8 cellular contexts compared by ENCODE assay signal in the genomic region with DNA sequence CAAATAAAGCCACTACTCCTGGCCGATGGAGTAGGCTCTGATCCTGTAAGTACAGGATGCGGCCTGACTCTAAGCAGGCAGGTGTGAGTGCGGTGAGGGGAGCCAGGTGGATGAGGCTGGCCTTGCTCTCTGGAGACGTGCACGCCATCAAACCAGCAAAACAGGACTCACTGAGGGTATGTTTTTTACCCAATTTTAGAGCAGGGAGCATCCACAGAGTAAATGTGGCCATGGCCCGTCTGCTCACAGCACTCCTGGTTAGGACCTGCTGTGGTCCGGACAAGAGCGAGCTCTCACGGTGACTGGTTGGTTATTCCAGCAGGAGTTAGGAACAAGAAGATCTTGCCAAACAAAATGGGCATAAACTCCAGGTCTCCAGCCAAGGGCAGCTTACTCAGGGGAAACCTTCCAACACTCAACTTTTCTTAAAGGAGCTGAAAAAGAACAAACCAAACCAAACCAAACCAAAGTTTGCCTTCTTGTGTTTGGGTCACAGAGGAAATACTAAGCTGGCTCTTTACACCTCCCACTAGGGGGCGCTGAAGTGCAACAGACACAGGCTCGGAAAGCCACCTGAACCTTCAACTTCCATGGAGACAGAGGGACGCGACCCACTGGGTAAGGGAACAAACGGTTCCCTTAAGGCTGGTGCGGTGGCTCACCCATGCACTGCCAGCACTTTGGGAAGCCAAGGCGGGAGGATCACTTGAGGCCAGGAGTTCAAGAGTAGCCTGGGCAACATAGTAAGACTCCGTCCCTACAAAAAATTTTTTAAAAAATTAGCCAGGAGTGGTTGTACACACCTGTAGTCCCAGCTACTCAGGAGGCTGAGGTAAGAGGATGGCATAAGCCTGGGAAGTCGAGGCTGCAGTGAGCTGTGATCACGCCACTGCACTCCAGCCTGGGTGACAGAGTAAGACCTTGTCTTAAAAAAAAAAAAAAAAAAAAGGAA.
A peak's percentile ranks its signal among the peaks of the same experiment; 100 is the strongest.
DNase-seq lines count a peak whose midpoint lies in the region; ATAC-seq, FAIRE-seq and TF ChIP-seq lines count a peak whose summit lies in the region.

No MANE protein-coding gene starts in this region.

- TF ChIP-seq CTCF in pancreas (IDR thresholded peaks at IDR 0.05) (peak; percentile 79 to 90 (median 88)), thoracic aorta (IDR thresholded peaks at IDR 0.05) (peak; percentile 92)

- peaks cover 75% of the 10 kb centered on the region for H3K4me1 Mint-ChIP-seq in activated naive CD4-positive, alpha-beta T cell treated with anti-CD3 and anti-CD28 coated beads, Interleukin-2, amount 10 ng/mL, durations not matched to agents 7 days and 5 days

- H3K27me3 ChIP-seq in pancreas: no peaks in the 10 kb centered on the region
- no peaks in the 10 kb centered on the region for H3K27me3 ChIP-seq in thoracic aorta (replicated peaks; ENCODE audit: insufficient read depth)

- H3K4me1 ChIP-seq in pancreas: peaks cover 8 to 38% (median 16%) of the 10 kb centered on the region in 3 donors
- H3K4me1 ChIP-seq in thoracic aorta (ENCODE audit: control insufficient read depth in 1 of 2, low read depth in 2 of 2): peaks cover 9 to 30% of the 10 kb centered on the region in 2 donors

- H3K27ac ChIP-seq in pancreas: no peak overlapping the region
- peak overlapping the region; percentile 14 to 51 for H3K27ac ChIP-seq in thoracic aorta

- H3K36me3 ChIP-seq in pancreas: no peaks in the 10 kb centered on the region
- H3K36me3 ChIP-seq in thoracic aorta: no peaks in the 10 kb centered on the region

- intact Hi-C loops in pancreas (cut with DNase I): loop anchor here in 2 of 3 donors (5.0 to 10.0 kb wide), 3 partner anchors 119 to 356 kb away; partner anchors contain the start of gene HIPK2 (in 1 of the 2)

- ATAC-seq in pancreas (peak; percentile 84 to 86 (median 86)), thoracic aorta (ENCODE audit: insufficient number of reproducible peaks, low FRiP score, low read depth) (peak; percentile 81), GM18861 (IDR thresholded peaks at IDR 0.05; ENCODE audit: unreplicated experiment) (no peak)

- no peak overlapping the region for H3K4me3 Mint-ChIP-seq in activated naive CD4-positive, alpha-beta T cell treated with anti-CD3 and anti-CD28 coated beads, Interleukin-2, amount 10 ng/mL, durations not matched to agents 7 days and 5 days

- no peaks in the 10 kb centered on the region for H3K27me3 Mint-ChIP-seq in activated naive CD4-positive, alpha-beta T cell treated with anti-CD3 and anti-CD28 coated beads, Interleukin-2, amount 10 ng/mL, durations not matched to agents 7 days and 5 days

- H3K9me3 ChIP-seq in pancreas (no peaks in the 10 kb centered on the region), thoracic aorta (no peaks in the 10 kb centered on the region)

- H3K4me3 ChIP-seq in pancreas: no peak overlapping the region
- H3K4me3 ChIP-seq in thoracic aorta: no peak overlapping the region

- DNase-seq in ELF-1 (ENCODE audit: low read depth, low spot score) (peak; percentile 81), NCI-H1048 (lab: John Stamatoyannopoulos, UW) (peak; percentile 81), SK-MEL-5 (ENCODE audit: low read depth, low spot score) (peak; percentile 92), glomerular endothelial cell (ENCODE audit: extremely low read depth, low read depth, low spot score) (peak; percentile 60), pancreas (peak; percentile 75 to 89 (median 84)), thoracic aorta (ENCODE audit: low spot score) (peak; percentile 69)
- peak; percentile 89 for DNase-seq in activated naive CD4-positive, alpha-beta T cell treated with anti-CD3 and anti-CD28 coated beads, Interleukin-2, amount 10 ng/mL, durations not matched to agents 7 days and 5 days

- H3K27ac Mint-ChIP-seq in activated naive CD4-positive, alpha-beta T cell treated with anti-CD3 and anti-CD28 coated beads, Interleukin-2, amount 10 ng/mL, durations not matched to agents 7 days and 5 days: no peak overlapping the region

- peaks cover 4% of the 10 kb centered on the region for H3K36me3 Mint-ChIP-seq in activated naive CD4-positive, alpha-beta T cell treated with anti-CD3 and anti-CD28 coated beads, Interleukin-2, amount 10 ng/mL, durations not matched to agents 7 days and 5 days

- in situ Hi-C loops in SK-MEL-5 (cut with HindIII; ENCODE audit: low pct_unique_long_range_greater_than_20kb, low sequenced_read_pairs): no loop called here

- WGBS in pancreas, 2 donors: 48 to 51% methylated on average over 19 of the region's 19 CpGs

- no peaks in the 10 kb centered on the region for H3K9me3 Mint-ChIP-seq in activated naive CD4-positive, alpha-beta T cell treated with anti-CD3 and anti-CD28 coated beads, Interleukin-2, amount 10 ng/mL, durations not matched to agents 7 days and 5 days

- FAIRE-seq in pancreas (lab: Jason Lieb, UNC): no peak

- CTCF ChIA-PET in activated naive CD4-positive, alpha-beta T cell treated with anti-CD3 and anti-CD28 coated beads, Interleukin-2, amount 10 ng/mL, durations not matched to agents 7 days and 5 days (lab: Charles Lee): interaction anchor here (0.7 to 5.2 kb wide), 40 partner anchors 9 to 511 kb away, joined by 3 to 131 read pairs (median 3); partner anchors contain the start of gene TBXAS1

Comparison
In these comparisons a context has a peak if more than half of its experiments do, and no peak if none do; other contexts are left out.
1. H3K27ac ChIP-seq: peak in thoracic aorta (2 of 2); none in pancreas (0 of 4).
2. Peak in every context shown above with its lines, with median percentiles within 50 percentile points of each other: DNase-seq.